In genomic region chr2:37926635-37927034, GRCh38 we compare ENCODE assay signal across 12 cellular contexts.
"Had no signal": no experiment of that assay in that cellular context is flagged by ENCODE, and none has a peak within 500 bp of the region (broad histone marks: within the 10 kb centered on the region; RNA-seq: fewer than 3 reads in every experiment).

No MANE protein-coding gene starts in this region.

- H3K27me3 ChIP-seq: gastrocnemius medialis, right atrium auricular region had no signal

- H3K9me3 Mint-ChIP-seq: activated CD4-positive, alpha-beta T cell treated with anti-CD3 and anti-CD28 coated beads, Interleukin-2, amount 10 ng/mL, durations not matched to agents 7 days and 5 days; neural crest cell; T-helper 1 cell treated with Interleukin-12 subunit alpha and Interleukin-12 subunit beta and Interleukin-4 antibody, amounts not matched to agents 30 μg/mL and 1 μg/mL, for 36 hours had no signal

- H3K27ac Mint-ChIP-seq: T-helper 1 cell treated with Interleukin-12 subunit alpha and Interleukin-12 subunit beta and Interleukin-4 antibody, amounts not matched to agents 30 μg/mL and 1 μg/mL, for 36 hours had no signal

- H3K4me3 Mint-ChIP-seq: T-helper 1 cell treated with Interleukin-12 subunit alpha and Interleukin-12 subunit beta and Interleukin-4 antibody, amounts not matched to agents 30 μg/mL and 1 μg/mL, for 36 hours had no signal

- H3K9me3 ChIP-seq: gastrocnemius medialis, right atrium auricular region had no signal

- DNase-seq: activated CD4-positive, alpha-beta T cell treated with anti-CD3 and anti-CD28 coated beads, Interleukin-2, amount 10 ng/mL, durations not matched to agents 7 days and 5 days; activated CD8-positive, alpha-beta memory T cell treated with anti-CD3 and anti-CD28 coated beads for 24 hours; activated naive CD4-positive, alpha-beta T cell treated with anti-CD3 and anti-CD28 coated beads, Interleukin-2, amount 50 U/mL, for 16 hours; amniotic stem cell; effector memory CD4-positive, alpha-beta T cell; gastrocnemius medialis; kidney; stimulated activated CD4-positive, alpha-beta T cell treated with anti-CD3 and anti-CD28 coated beads, Interleukin-2, amount 100 ng/mL, for 24 hours; stimulated activated naive CD4-positive, alpha-beta T cell treated with Interleukin-2 at 50 U/mL for 16 hours had no signal

- H3K4me1 Mint-ChIP-seq: neural crest cell had no signal

- H3K36me3 ChIP-seq: gastrocnemius medialis, right atrium auricular region had no signal
